35 cellular contexts compared by ENCODE assay signal in genomic region chr7:142718314-142718713, GRCh38. TPM values are rescaled to one million over a fixed set of nuclear protein-coding genes. Genes with fewer than 3 reads are reported as not detected.
DNase-seq lines count a peak whose midpoint lies in the region; ATAC-seq and FAIRE-seq lines count a peak whose summit lies in the region.
"Had no signal": no experiment of that assay in that cellular context is flagged by ENCODE, and none has a peak within 500 bp of the region (broad histone marks: within the 10 kb centered on the region; RNA-seq: fewer than 3 reads in every experiment).

No MANE protein-coding gene starts in this region.

- no peaks in the 10 kb centered on the region for H3K36me3 ChIP-seq in small intestine (ENCODE audit: control insufficient read depth in 2 of 2, insufficient read depth in 2 of 2, low read length in 2 of 2)
- H3K36me3 ChIP-seq: esophagus muscularis mucosa, left lung, suprapubic skin had no signal

- 11 to 36% (median 11%) methylated on average over 1 of the region's 1 CpG for WGBS in small intestine, 3 donors

- no peak for DNase-seq in activated T-cell treated with anti-CD3 and anti-CD28 coated beads, Interleukin-2, amount 50 U/mL, for 4 hours
- DNase-seq in activated T-cell treated with anti-CD3 and anti-CD28 coated beads for 4 hours, result no peak
- no peak for DNase-seq in Jurkat, Clone E6-1 (ENCODE audit: low read depth, low spot score)
- no peak for DNase-seq in activated naive CD8-positive, alpha-beta T cell treated with anti-CD3 and anti-CD28 coated beads for 36 hours
- DNase-seq in small intestine, result peak; percentile 28
- no peak for DNase-seq in NCI-H748 treated with DMSO at 0.1 percent for 48 hours (lab: John Stamatoyannopoulos, UW)
- DNase-seq: ACHN; activated CD8-positive, alpha-beta memory T cell treated with anti-CD3 and anti-CD28 coated beads for 24 hours; cortex of kidney; endodermal cell; GM23248; HFFc6; hippocampal formation; left lung; mesendoderm; MV-4-11; NCI-H510A treated with DMSO at 0.1 percent for 48 hours; SHP77 treated with DMSO at 0.1 percent for 48 hours had no signal

- FAIRE-seq in small intestine (lab: Jason Lieb, UNC), result no peak
- FAIRE-seq: D721Med, frontal cortex, GM12878 had no signal

- ATAC-seq in activated T-cell treated with anti-CD3 and anti-CD28 coated beads, Interleukin-2, amount 50 U/mL, for 4 hours, result no peak
- ATAC-seq in HG03097 (IDR thresholded peaks at IDR 0.05; ENCODE audit: low FRiP score, unreplicated experiment), result no peak
- ATAC-seq: GM12878, left lung, Panc1 had no signal

- H3K27me3 ChIP-seq in small intestine (ENCODE audit: control insufficient read depth in 2 of 2, insufficient read depth in 2 of 2, low read length in 2 of 2), result no peaks in the 10 kb centered on the region
- H3K27me3 ChIP-seq: suprapubic skin had no signal

- H3K4me1 ChIP-seq in small intestine (ENCODE audit: control insufficient read depth in 2 of 2, insufficient read depth in 1 of 2, low read depth in 1 of 2, low read length in 1 of 2), result no peaks in the 10 kb centered on the region
- H3K4me1 ChIP-seq: esophagus muscularis mucosa, suprapubic skin had no signal

- H3K4me1 Mint-ChIP-seq in activated T-cell treated with anti-CD3 and anti-CD28 coated beads, Interleukin-2, amount 50 U/mL, for 4 hours (ENCODE audit: low read depth), result peaks cover 63% of the 10 kb centered on the region
- peaks cover 13% of the 10 kb centered on the region for H3K4me1 Mint-ChIP-seq in activated naive CD8-positive, alpha-beta T cell treated with anti-CD3 and anti-CD28 coated beads for 36 hours
- H3K4me1 Mint-ChIP-seq: endodermal cell had no signal

- no peak overlapping the region for H3K27ac ChIP-seq in small intestine (ENCODE audit: low read depth in 1 of 2, low read length in 1 of 2)
- H3K27ac ChIP-seq: esophagus muscularis mucosa, GM23248, KMS-11, left lung, suprapubic skin had no signal

- H3K4me3 Mint-ChIP-seq in activated T-cell treated with anti-CD3 and anti-CD28 coated beads, Interleukin-2, amount 50 U/mL, for 4 hours, result peak overlapping the region; percentile 64
- peak overlapping the region; percentile 59 for H3K4me3 Mint-ChIP-seq in activated naive CD8-positive, alpha-beta T cell treated with anti-CD3 and anti-CD28 coated beads for 36 hours
- H3K4me3 Mint-ChIP-seq: endodermal cell, HFFc6 had no signal

- H3K4me3 ChIP-seq in Jurkat, Clone E6-1 (ENCODE audit: low read length), result peak overlapping the region; percentile 36
- no peak overlapping the region for H3K4me3 ChIP-seq in small intestine (ENCODE audit: low read depth in 1 of 2, low read length in 2 of 2)
- H3K4me3 ChIP-seq: esophagus muscularis mucosa, GM12878, GM23248, left lung, skin epidermis, suprapubic skin had no signal

- no peaks in the 10 kb centered on the region for H3K9me3 ChIP-seq in small intestine (ENCODE audit: control insufficient read depth, low read depth)
- H3K9me3 ChIP-seq: esophagus muscularis mucosa, left lung, suprapubic skin had no signal

- H3K9me3 Mint-ChIP-seq in activated T-cell treated with anti-CD3 and anti-CD28 coated beads, Interleukin-2, amount 50 U/mL, for 4 hours, result no peaks in the 10 kb centered on the region
- H3K9me3 Mint-ChIP-seq in activated naive CD8-positive, alpha-beta T cell treated with anti-CD3 and anti-CD28 coated beads for 36 hours, result no peaks in the 10 kb centered on the region
- H3K9me3 Mint-ChIP-seq: endodermal cell, HFFc6 had no signal

- H3K27ac Mint-ChIP-seq in activated naive CD8-positive, alpha-beta T cell treated with anti-CD3 and anti-CD28 coated beads for 36 hours, result no peak overlapping the region
- H3K27ac Mint-ChIP-seq: endodermal cell, HFFc6 had no signal

- H3K27me3 Mint-ChIP-seq in activated T-cell treated with anti-CD3 and anti-CD28 coated beads, Interleukin-2, amount 50 U/mL, for 4 hours (ENCODE audit: low read depth), result no peaks in the 10 kb centered on the region
- H3K27me3 Mint-ChIP-seq in activated naive CD8-positive, alpha-beta T cell treated with anti-CD3 and anti-CD28 coated beads for 36 hours, result peaks cover 3% of the 10 kb centered on the region

- no peaks in the 10 kb centered on the region for H3K36me3 Mint-ChIP-seq in activated T-cell treated with anti-CD3 and anti-CD28 coated beads, Interleukin-2, amount 50 U/mL, for 4 hours (ENCODE audit: insufficient read depth)
- H3K36me3 Mint-ChIP-seq in activated naive CD8-positive, alpha-beta T cell treated with anti-CD3 and anti-CD28 coated beads for 36 hours, result no peaks in the 10 kb centered on the region

RNA-seq across cellular contexts. Expression of gene PRSS1, which starts 31.0 kb away (rescaled TPM):
- 10 to 100 TPM in 1 of 3 donors, 1 to 10 TPM in 2; 6.6 to 11.7 (median 9.2) TPM for total RNA-seq in activated T-cell treated with anti-CD3 and anti-CD28 coated beads, Interleukin-2, amount 50 U/mL, for 4 hours
- polyA plus RNA-seq in Jurkat, Clone E6-1 (2012; ENCODE audit: insufficient read depth, insufficient read length), result not detected
- not detected for total RNA-seq in activated naive CD8-positive, alpha-beta T cell treated with anti-CD3 and anti-CD28 coated beads for 36 hours
- polyA plus RNA-seq in small intestine, result 10 to 100 TPM; 12.6 to 28.2 (median 17.3) TPM
- total RNA-seq: Daoy; esophagus muscularis mucosa; frontal cortex; GM23248; HFFc6; HT1080; myocyte; omental fat pad; renal cortical epithelial cell; suprapubic skin; T-helper 1 cell treated with Interleukin-12 subunit alpha and Interleukin-12 subunit beta and Interleukin-4 antibody, amounts not matched to agents 30 ng/mL and 1 ng/mL, for 36 hours; urinary bladder had no signal
- polyA plus RNA-seq: BJ, GM12878, GM23248 had no signal

RNA-seq across cellular contexts. Expression of gene PRSS2, which starts 52.5 kb away (rescaled TPM):
- 10 to 100 TPM; 18.0 to 30.0 (median 25.2) TPM for total RNA-seq in activated T-cell treated with anti-CD3 and anti-CD28 coated beads, Interleukin-2, amount 50 U/mL, for 4 hours
- polyA plus RNA-seq in Jurkat, Clone E6-1 (2012; ENCODE audit: insufficient read depth, insufficient read length), result not detected
- total RNA-seq in activated naive CD8-positive, alpha-beta T cell treated with anti-CD3 and anti-CD28 coated beads for 36 hours, result not detected
- polyA plus RNA-seq in small intestine, result 100 to 1,000 TPM in 2 of 3 donors, 10 to 100 TPM in 1; 91.5 to 814 (median 154) TPM
- total RNA-seq: Daoy; frontal cortex; GM23248; HFFc6; HT1080; myocyte; renal cortical epithelial cell; suprapubic skin; T-helper 1 cell treated with Interleukin-12 subunit alpha and Interleukin-12 subunit beta and Interleukin-4 antibody, amounts not matched to agents 30 ng/mL and 1 ng/mL, for 36 hours; urinary bladder had no signal
- polyA plus RNA-seq: BJ, GM23248 had no signal

Comparison
In these comparisons a context has a peak if more than half of its experiments do, and no peak if none do; other contexts are left out.
1. RNA of gene PRSS1, which starts 31.0 kb away (total RNA-seq): 6.6 to 11.7 TPM in activated T-cell treated with anti-CD3 and anti-CD28 coated beads, Interleukin-2, amount 50 U/mL, for 4 hours; not detected in activated naive CD8-positive, alpha-beta T cell treated with anti-CD3 and anti-CD28 coated beads for 36 hours; every median in the first group is over 4 times any median in the second.
2. RNA of gene PRSS2, which starts 52.5 kb away (total RNA-seq): 18.0 to 30.0 TPM in activated T-cell treated with anti-CD3 and anti-CD28 coated beads, Interleukin-2, amount 50 U/mL, for 4 hours; not detected in activated naive CD8-positive, alpha-beta T cell treated with anti-CD3 and anti-CD28 coated beads for 36 hours; every median in the first group is over 10 times any median in the second.